In genomic region chr12:116955382-116956021, GRCh38 we compare ENCODE assay signal across 8 cellular contexts. TPM values are rescaled to one million over a fixed set of nuclear protein-coding genes. Genes with fewer than 3 reads are reported as not detected.
DNase-seq lines count a peak whose midpoint lies in the region; TF ChIP-seq lines count a peak whose summit lies in the region.

No MANE protein-coding gene starts in this region.

- no peak for TF ChIP-seq EP300 in suprapubic skin (IDR thresholded peaks at IDR 0.05)

- H3K27ac ChIP-seq in WERI-Rb-1, result no peak overlapping the region
- H3K27ac ChIP-seq in suprapubic skin, result no peak overlapping the region
- no peak overlapping the region for H3K27ac ChIP-seq in substantia nigra (ENCODE audit: low read depth, low read length, poor library complexity, severe bottlenecking)

- TF ChIP-seq POLR2A in suprapubic skin (IDR thresholded peaks at IDR 0.05), result no peak

- H3K4me3 ChIP-seq in WERI-Rb-1 (ENCODE audit: low read depth, low read length) (no peak overlapping the region), suprapubic skin (no peak overlapping the region)

- H3K9me3 ChIP-seq in WERI-Rb-1 (ENCODE audit: severe bottlenecking) (no peaks in the 10 kb centered on the region), suprapubic skin (no peaks in the 10 kb centered on the region)

- 76% methylated on average over 4 of the region's 4 CpGs for WGBS in suprapubic skin

- H3K27me3 ChIP-seq in WERI-Rb-1 (ENCODE audit: insufficient read depth, low read depth, severe bottlenecking) (no peaks in the 10 kb centered on the region), suprapubic skin (no peaks in the 10 kb centered on the region)

- TF ChIP-seq CTCF in WERI-Rb-1 (IDR thresholded peaks at IDR 0.05; ENCODE audit: low read depth, low read length) (peak; percentile 53; the same call in 1 of the 2 replicates), suprapubic skin (IDR thresholded peaks at IDR 0.05) (no peak)

- peak; percentile 31 for DNase-seq in DMS53 treated with DMSO at 0.1 percent for 48 hours (lab: John Stamatoyannopoulos, UW; ENCODE audit: unreplicated experiment)
- DNase-seq in HT1080 (ENCODE audit: low read depth), result peak; percentile 41
- peak; percentile 15 for DNase-seq in WERI-Rb-1
- peak; percentile 88 for DNase-seq in kidney tubule cell (ENCODE audit: low spot score)
- no peak for DNase-seq in GDM1 (lab: John Stamatoyannopoulos, UW)
- DNase-seq in suprapubic skin (ENCODE audit: low spot score in 2 of 2), result no peak
- no peak for DNase-seq in NCI-H446 treated with DMSO at 0.1 percent for 48 hours (lab: John Stamatoyannopoulos, UW)
- no peak for DNase-seq in substantia nigra (lab: John Stamatoyannopoulos, UW)

- no peaks in the 10 kb centered on the region for H3K4me1 ChIP-seq in suprapubic skin

- H3K36me3 ChIP-seq in WERI-Rb-1 (no peaks in the 10 kb centered on the region; the same call in 1 of the 2 replicates), suprapubic skin (no peaks in the 10 kb centered on the region)

RNA-seq across cellular contexts. Expression of gene FBXW8, which starts 44.8 kb away (rescaled TPM):
- total RNA-seq in HT1080 (2014; rRNA removed; shearing (Covaris generic)), result 7.1 and 9.1 TPM in 2 replicates
- 8.9 and 11.1 TPM in 2 replicates for polyA plus RNA-seq in HT1080 (2015; cell fraction: cytosol; rRNA removed)
- polyA plus RNA-seq in HT1080 (2015; cell fraction: nucleus; rRNA removed), result 12.6 and 16.7 TPM in 2 replicates
- total RNA-seq in suprapubic skin, result 10 to 100 TPM in 2 of 4 donors, 1 to 10 TPM in 2; 9.1 to 19.0 (median 13.5) TPM

Comparison
In these comparisons a context has a peak if more than half of its experiments do, and no peak if none do; other contexts are left out.
1. DNase-seq: peak in DMS53 treated with DMSO at 0.1 percent for 48 hours (single experiment), HT1080 (single experiment), WERI-Rb-1 (single experiment) and kidney tubule cell (single experiment); none in GDM1 (single experiment), suprapubic skin (0 of 2), NCI-H446 treated with DMSO at 0.1 percent for 48 hours (single experiment) and substantia nigra (0 of 49).